ENCODE assay signal across 2 cellular contexts in the genomic region with DNA sequence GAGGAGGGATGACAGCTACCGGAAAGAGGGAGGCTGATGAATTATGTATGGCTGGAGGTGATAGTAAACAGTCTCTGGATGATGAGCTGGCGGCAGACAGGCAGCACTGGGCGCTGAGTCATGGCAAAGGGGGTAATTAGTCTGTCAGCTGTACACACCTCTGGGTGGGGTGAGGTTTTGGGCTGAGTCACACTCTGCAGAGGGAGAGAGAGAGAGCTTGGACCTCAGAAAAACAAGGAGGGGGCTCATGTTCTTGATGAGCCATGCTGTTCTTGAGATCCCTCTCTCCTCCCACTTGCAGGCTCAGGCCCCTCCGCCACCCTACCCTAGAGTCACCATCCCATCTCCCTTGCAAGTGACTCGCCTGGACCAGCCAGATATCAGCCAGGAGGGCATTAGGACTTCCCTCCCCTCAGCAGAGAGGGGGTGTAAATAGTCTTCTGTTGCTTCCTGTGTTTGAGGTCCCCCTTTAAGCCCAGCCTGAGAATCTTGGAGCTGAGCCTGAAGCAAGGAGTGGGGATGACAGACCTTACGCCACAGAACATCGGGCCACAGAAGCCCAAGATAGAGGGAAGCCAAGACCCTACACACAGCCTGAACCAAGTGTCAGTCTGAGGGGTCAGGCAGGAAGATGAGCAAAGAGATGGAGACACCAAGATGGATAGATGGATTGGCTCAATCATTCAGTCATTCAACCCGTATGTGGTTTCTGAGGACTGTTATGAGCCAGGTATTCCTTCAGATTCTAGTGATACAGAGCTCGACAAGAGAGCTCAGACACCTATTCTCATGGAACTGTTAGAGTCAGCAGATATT.
TF ChIP-seq lines count a peak whose summit lies in the region.

No MANE protein-coding gene starts in this region.

TF ChIP-seq in K562, 482 proteins besides CTCF, POLR2A, EP300 and RAD21 (continues in another document):
- peak; percentile 85 for TF ChIP-seq CREM (IDR thresholded peaks at IDR 0.05; ENCODE audit: low read depth)
- TF ChIP-seq LEF1 (IDR thresholded peaks at IDR 0.05) = peak; percentile 83
- peak; percentile 86 for TF ChIP-seq SOX6 (IDR thresholded peaks at IDR 0.05)
- peak; percentile 48; the same call in 1 of the 2 replicates for TF ChIP-seq ZNF668 (CRISPR knock-in tag; IDR thresholded peaks at IDR 0.05)
- no peak for TF ChIP-seq PURB (CRISPR knock-in tag; IDR thresholded peaks at IDR 0.05; ENCODE audit: low read depth)
- peak; percentile 80 for TF ChIP-seq CBFA2T2 (conservative IDR thresholded peaks at IDR 0.05)
- peak; percentile 93; the same call in 1 of the 2 replicates for TF ChIP-seq HDAC2 (IDR thresholded peaks at IDR 0.05)
- peak; percentile 34; the same call in 1 of the 2 replicates for TF ChIP-seq ESRRA (IDR thresholded peaks at IDR 0.05; ENCODE audit: borderline replicate concordance, low read depth)
- TF ChIP-seq TEAD1 (CRISPR knock-in tag; IDR thresholded peaks at IDR 0.05) = 0 out of 4 replicates have a peak, but pooled peaks of 1 of the 2 experiments have one; percentile 16
- peak; percentile 14 for TF ChIP-seq TBP (optimal IDR thresholded peaks at IDR 0.05; ENCODE audit: low read depth, low read length)
- TF ChIP-seq ZNF707 (CRISPR knock-in tag; conservative IDR thresholded peaks at IDR 0.05) = 0 out of 2 replicates have a peak, but pooled peaks have one; percentile 20
- TF ChIP-seq NRF1 (conservative IDR thresholded peaks at IDR 0.05 in 1 of 2, IDR thresholded peaks at IDR 0.05 in 1 of 2) = 0 out of 4 replicates have a peak, but pooled peaks have one; percentile 23 to 33
- peak; percentile 99 for TF ChIP-seq ZNF316 (IDR thresholded peaks at IDR 0.05)
- TF ChIP-seq ZFP36 (IDR thresholded peaks at IDR 0.05; ENCODE audit: low read depth, low read length, partially characterized antibody) = peak; percentile 56
- no peak for TF ChIP-seq CEBPB (tag; IDR thresholded peaks at IDR 0.05)
- TF ChIP-seq RCOR1 (IDR thresholded peaks at IDR 0.05; ENCODE audit: borderline replicate concordance in 1 of 2, low read depth in 2 of 2, low read length in 2 of 2) = peak; percentile 76 to 97
- peak; percentile 72 for TF ChIP-seq SMAD1 (IDR thresholded peaks at IDR 0.05; ENCODE audit: low read depth, low read length, partially characterized antibody)
- peak; percentile 50; the same call in 1 of the 2 replicates for TF ChIP-seq MXI1 (IDR thresholded peaks at IDR 0.05; ENCODE audit: low read depth, low read length)
- peak; percentile 97 for TF ChIP-seq PKNOX1 (IDR thresholded peaks at IDR 0.05)
- TF ChIP-seq, protein P1, sequence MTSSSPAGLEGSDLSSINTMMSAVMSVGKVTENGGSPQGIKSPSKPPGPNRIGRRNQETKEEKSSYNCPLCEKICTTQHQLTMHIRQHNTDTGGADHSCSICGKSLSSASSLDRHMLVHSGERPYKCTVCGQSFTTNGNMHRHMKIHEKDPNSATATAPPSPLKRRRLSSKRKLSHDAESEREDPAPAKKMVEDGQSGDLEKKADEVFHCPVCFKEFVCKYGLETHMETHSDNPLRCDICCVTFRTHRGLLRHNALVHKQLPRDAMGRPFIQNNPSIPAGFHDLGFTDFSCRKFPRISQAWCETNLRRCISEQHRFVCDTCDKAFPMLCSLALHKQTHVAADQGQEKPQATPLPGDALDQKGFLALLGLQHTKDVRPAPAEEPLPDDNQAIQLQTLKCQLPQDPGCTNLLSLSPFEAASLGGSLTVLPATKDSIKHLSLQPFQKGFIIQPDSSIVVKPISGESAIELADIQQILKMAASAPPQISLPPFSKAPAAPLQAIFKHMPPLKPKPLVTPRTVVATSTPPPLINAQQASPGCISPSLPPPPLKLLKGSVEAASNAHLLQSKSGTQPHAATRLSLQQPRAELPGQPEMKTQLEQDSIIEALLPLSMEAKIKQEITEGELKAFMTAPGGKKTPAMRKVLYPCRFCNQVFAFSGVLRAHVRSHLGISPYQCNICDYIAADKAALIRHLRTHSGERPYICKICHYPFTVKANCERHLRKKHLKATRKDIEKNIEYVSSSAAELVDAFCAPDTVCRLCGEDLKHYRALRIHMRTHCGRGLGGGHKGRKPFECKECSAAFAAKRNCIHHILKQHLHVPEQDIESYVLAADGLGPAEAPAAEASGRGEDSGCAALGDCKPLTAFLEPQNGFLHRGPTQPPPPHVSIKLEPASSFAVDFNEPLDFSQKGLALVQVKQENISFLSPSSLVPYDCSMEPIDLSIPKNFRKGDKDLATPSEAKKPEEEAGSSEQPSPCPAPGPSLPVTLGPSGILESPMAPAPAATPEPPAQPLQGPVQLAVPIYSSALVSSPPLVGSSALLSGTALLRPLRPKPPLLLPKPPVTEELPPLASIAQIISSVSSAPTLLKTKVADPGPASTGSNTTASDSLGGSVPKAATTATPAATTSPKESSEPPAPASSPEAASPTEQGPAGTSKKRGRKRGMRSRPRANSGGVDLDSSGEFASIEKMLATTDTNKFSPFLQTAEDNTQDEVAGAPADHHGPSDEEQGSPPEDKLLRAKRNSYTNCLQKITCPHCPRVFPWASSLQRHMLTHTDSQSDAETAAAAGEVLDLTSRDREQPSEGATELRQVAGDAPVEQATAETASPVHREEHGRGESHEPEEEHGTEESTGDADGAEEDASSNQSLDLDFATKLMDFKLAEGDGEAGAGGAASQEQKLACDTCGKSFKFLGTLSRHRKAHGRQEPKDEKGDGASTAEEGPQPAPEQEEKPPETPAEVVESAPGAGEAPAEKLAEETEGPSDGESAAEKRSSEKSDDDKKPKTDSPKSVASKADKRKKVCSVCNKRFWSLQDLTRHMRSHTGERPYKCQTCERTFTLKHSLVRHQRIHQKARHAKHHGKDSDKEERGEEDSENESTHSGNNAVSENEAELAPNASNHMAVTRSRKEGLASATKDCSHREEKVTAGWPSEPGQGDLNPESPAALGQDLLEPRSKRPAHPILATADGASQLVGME (CRISPR knock-in tag; IDR thresholded peaks at IDR 0.05) = peak; percentile 63; the same call in 1 of the 2 replicates
- TF ChIP-seq MYNN (IDR thresholded peaks at IDR 0.05) = peak; percentile 95
- TF ChIP-seq MYNN (CRISPR knock-in tag; IDR thresholded peaks at IDR 0.05) = no peak
- TF ChIP-seq NCOA1 (IDR thresholded peaks at IDR 0.05; ENCODE audit: low read depth) = peak; percentile 86
- TF ChIP-seq MTF1 (CRISPR knock-in tag; IDR thresholded peaks at IDR 0.05; ENCODE audit: borderline replicate concordance) = no peak
- peak; percentile 65 to 81 for TF ChIP-seq KDM1A (IDR thresholded peaks at IDR 0.05)

TF ChIP-seq in HepG2, 621 proteins besides CTCF, POLR2A, EP300 and RAD21:
- TF ChIP-seq ZNF607 (CRISPR knock-in tag; IDR thresholded peaks at IDR 0.05; ENCODE audit: borderline replicate concordance) = no peak
- TF ChIP-seq HDAC2 (CRISPR knock-in tag; IDR thresholded peaks at IDR 0.05) = no peak
- TF ChIP-seq POLR2G (IDR thresholded peaks at IDR 0.05; ENCODE audit: low read depth, low read length) = no peak
- no peak for TF ChIP-seq AKAP8 (CRISPR knock-in tag; IDR thresholded peaks at IDR 0.05)
- no peak for TF ChIP-seq ZNF614 (CRISPR knock-in tag; IDR thresholded peaks at IDR 0.05; ENCODE audit: borderline replicate concordance)
- TF ChIP-seq ZNF253 (CRISPR knock-in tag; IDR thresholded peaks at IDR 0.05; ENCODE audit: borderline replicate concordance) = no peak
- no peak for TF ChIP-seq KDM1A (CRISPR knock-in tag; IDR thresholded peaks at IDR 0.05)
- TF ChIP-seq, protein P2, sequence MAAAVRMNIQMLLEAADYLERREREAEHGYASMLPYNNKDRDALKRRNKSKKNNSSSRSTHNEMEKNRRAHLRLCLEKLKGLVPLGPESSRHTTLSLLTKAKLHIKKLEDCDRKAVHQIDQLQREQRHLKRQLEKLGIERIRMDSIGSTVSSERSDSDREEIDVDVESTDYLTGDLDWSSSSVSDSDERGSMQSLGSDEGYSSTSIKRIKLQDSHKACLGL (CRISPR knock-in tag; IDR thresholded peaks at IDR 0.05) = no peak
- TF ChIP-seq ZNF761 (CRISPR knock-in tag; conservative IDR thresholded peaks at IDR 0.05) = no peak
- TF ChIP-seq, protein P3, sequence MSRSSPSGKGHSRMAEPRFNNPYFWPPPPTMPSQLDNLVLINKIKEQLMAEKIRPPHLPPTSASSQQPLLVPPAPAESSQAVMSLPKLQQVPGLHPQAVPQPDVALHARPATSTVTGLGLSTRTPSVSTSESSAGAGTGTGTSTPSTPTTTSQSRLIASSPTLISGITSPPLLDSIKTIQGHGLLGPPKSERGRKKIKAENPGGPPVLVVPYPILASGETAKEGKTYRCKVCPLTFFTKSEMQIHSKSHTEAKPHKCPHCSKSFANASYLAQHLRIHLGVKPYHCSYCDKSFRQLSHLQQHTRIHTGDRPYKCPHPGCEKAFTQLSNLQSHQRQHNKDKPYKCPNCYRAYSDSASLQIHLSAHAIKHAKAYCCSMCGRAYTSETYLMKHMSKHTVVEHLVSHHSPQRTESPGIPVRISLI (CRISPR knock-in tag; IDR thresholded peaks at IDR 0.05; ENCODE audit: borderline replicate concordance) = no peak
- TF ChIP-seq POGZ (CRISPR knock-in tag; IDR thresholded peaks at IDR 0.05) = no peak
- no peak for TF ChIP-seq NCOR1 (IDR thresholded peaks at IDR 0.05; ENCODE audit: borderline replicate concordance, low read length)
- TF ChIP-seq ZNF589 (CRISPR knock-in tag; conservative IDR thresholded peaks at IDR 0.05) = no peak
- TF ChIP-seq ATF1 (CRISPR knock-in tag; IDR thresholded peaks at IDR 0.05) = no peak
- no peak for TF ChIP-seq ETV5 (CRISPR knock-in tag; IDR thresholded peaks at IDR 0.05; ENCODE audit: borderline replicate concordance)
- no peak for TF ChIP-seq MATR3 (CRISPR knock-in tag; IDR thresholded peaks at IDR 0.05)
- no peak for TF ChIP-seq FOXC1 (CRISPR knock-in tag; IDR thresholded peaks at IDR 0.05; ENCODE audit: borderline replicate concordance)
- TF ChIP-seq CENPX (CRISPR knock-in tag; IDR thresholded peaks at IDR 0.05) = no peak
- no peak for TF ChIP-seq ZNF543 (CRISPR knock-in tag; IDR thresholded peaks at IDR 0.05)
- TF ChIP-seq EEA1 (CRISPR knock-in tag; IDR thresholded peaks at IDR 0.05; ENCODE audit: borderline replicate concordance) = no peak
